1 cellular context compared by ENCODE assay signal in the genomic region with DNA sequence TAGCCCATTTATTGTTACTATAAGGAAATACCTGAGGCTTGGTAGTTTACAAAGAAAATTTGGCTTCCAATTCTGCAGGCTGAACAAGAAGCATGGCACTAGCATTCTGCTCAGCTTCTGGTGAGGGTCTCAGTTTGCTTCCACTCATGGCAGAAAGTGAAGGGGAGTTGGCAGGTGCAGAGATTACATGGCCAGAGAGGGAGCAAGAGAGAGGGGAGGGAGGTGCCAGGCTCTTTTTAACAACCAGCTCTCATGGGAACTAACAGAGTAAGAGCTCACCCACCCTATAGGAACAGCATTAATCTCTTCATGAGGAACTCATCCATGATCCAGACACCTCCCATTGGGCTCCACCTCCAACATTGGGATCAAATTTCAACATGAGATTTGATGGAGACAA.
TF ChIP-seq lines count a peak whose summit lies in the region.

No MANE protein-coding gene starts in this region.

TF ChIP-seq in GM23338, 12 proteins besides CTCF, POLR2A, EP300 and RAD21 (continued from another document):
- TF ChIP-seq, protein P1, sequence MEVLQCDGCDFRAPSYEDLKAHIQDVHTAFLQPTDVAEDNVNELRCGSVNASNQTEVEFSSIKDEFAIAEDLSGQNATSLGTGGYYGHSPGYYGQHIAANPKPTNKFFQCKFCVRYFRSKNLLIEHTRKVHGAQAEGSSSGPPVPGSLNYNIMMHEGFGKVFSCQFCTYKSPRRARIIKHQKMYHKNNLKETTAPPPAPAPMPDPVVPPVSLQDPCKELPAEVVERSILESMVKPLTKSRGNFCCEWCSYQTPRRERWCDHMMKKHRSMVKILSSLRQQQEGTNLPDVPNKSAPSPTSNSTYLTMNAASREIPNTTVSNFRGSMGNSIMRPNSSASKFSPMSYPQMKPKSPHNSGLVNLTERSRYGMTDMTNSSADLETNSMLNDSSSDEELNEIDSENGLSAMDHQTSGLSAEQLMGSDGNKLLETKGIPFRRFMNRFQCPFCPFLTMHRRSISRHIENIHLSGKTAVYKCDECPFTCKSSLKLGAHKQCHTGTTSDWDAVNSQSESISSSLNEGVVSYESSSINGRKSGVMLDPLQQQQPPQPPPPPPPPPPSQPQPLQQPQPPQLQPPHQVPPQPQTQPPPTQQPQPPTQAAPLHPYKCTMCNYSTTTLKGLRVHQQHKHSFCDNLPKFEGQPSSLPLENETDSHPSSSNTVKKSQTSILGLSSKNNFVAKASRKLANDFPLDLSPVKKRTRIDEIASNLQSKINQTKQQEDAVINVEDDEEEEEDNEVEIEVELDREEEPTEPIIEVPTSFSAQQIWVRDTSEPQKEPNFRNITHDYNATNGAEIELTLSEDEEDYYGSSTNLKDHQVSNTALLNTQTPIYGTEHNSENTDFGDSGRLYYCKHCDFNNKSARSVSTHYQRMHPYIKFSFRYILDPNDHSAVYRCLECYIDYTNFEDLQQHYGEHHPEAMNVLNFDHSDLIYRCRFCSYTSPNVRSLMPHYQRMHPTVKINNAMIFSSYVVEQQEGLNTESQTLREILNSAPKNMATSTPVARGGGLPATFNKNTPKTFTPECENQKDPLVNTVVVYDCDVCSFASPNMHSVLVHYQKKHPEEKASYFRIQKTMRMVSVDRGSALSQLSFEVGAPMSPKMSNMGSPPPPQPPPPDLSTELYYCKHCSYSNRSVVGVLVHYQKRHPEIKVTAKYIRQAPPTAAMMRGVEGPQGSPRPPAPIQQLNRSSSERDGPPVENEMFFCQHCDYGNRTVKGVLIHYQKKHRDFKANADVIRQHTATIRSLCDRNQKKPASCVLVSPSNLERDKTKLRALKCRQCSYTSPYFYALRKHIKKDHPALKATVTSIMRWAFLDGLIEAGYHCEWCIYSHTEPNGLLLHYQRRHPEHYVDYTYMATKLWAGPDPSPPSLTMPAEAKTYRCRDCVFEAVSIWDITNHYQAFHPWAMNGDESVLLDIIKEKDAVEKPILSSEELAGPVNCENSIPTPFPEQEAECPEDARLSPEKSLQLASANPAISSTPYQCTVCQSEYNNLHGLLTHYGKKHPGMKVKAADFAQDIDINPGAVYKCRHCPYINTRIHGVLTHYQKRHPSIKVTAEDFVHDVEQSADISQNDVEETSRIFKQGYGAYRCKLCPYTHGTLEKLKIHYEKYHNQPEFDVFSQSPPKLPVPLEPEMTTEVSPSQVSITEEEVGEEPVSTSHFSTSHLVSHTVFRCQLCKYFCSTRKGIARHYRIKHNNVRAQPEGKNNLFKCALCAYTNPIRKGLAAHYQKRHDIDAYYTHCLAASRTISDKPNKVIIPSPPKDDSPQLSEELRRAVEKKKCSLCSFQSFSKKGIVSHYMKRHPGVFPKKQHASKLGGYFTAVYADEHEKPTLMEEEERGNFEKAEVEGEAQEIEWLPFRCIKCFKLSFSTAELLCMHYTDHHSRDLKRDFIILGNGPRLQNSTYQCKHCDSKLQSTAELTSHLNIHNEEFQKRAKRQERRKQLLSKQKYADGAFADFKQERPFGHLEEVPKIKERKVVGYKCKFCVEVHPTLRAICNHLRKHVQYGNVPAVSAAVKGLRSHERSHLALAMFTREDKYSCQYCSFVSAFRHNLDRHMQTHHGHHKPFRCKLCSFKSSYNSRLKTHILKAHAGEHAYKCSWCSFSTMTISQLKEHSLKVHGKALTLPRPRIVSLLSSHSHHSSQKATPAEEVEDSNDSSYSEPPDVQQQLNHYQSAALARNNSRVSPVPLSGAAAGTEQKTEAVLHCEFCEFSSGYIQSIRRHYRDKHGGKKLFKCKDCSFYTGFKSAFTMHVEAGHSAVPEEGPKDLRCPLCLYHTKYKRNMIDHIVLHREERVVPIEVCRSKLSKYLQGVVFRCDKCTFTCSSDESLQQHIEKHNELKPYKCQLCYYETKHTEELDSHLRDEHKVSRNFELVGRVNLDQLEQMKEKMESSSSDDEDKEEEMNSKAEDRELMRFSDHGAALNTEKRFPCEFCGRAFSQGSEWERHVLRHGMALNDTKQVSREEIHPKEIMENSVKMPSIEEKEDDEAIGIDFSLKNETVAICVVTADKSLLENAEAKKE (CRISPR knock-in tag; IDR thresholded peaks at IDR 0.05): no peak
- no peak for TF ChIP-seq POLR2AphosphoS5 (IDR thresholded peaks at IDR 0.05; ENCODE audit: low read depth)
